ENCODE assay signal across 8 cellular contexts in genomic region chr9:128026255-128027165, GRCh38. TPM values are rescaled to one million over a fixed set of nuclear protein-coding genes. Genes with fewer than 3 reads are reported as not detected.
DNase-seq lines count a peak whose midpoint lies in the region; ATAC-seq and TF ChIP-seq lines count a peak whose summit lies in the region.

No MANE protein-coding gene starts in this region.

- intact Hi-C loops in activated CD4-positive, alpha-beta memory T cell treated with anti-CD3 and anti-CD28 coated beads for 36 hours (cut with micrococcal nuclease), result loop anchor here (1.0 to 2.0 kb wide), 6 partner anchors 9 to 248 kb away; partner anchors contain the start of genes NAIF1 and SH2D3C

- peak; percentile 35 for ATAC-seq in HG03432 (IDR thresholded peaks at IDR 0.05; ENCODE audit: unreplicated experiment)
- no peak for ATAC-seq in HG02973 (IDR thresholded peaks at IDR 0.05; ENCODE audit: unreplicated experiment)

- H2AFZ ChIP-seq in hepatocyte, result no peak overlapping the region

- no peaks in the 10 kb centered on the region for H3K79me2 ChIP-seq in hepatocyte

- no peak for TF ChIP-seq CTCF in hepatocyte (IDR thresholded peaks at IDR 0.05; ENCODE audit: poor library complexity)

- WGBS in hepatocyte (ENCODE audit: low lambda C conversion rate, missing lambda C conversion rate), result 90% methylated on average over 19 of the region's 19 CpGs

- no peaks in the 10 kb centered on the region for H4K20me1 ChIP-seq in hepatocyte (ENCODE audit: insufficient read depth, poor library complexity, severe bottlenecking)

- peak overlapping the region; percentile 93 for H3K27ac Mint-ChIP-seq in activated CD4-positive, alpha-beta memory T cell treated with anti-CD3 and anti-CD28 coated beads for 36 hours

- no peaks in the 10 kb centered on the region for H3K36me3 ChIP-seq in hepatocyte (replicated peaks; ENCODE audit: insufficient read depth, low read depth)

- peaks cover 2% of the 10 kb centered on the region for H3K27me3 Mint-ChIP-seq in activated CD4-positive, alpha-beta memory T cell treated with anti-CD3 and anti-CD28 coated beads for 36 hours

- DNase-seq in ELR (ENCODE audit: low read depth), result peak; percentile 29
- DNase-seq in activated CD4-positive, alpha-beta memory T cell treated with anti-CD3 and anti-CD28 coated beads for 36 hours, result peak; percentile 90
- DNase-seq in hepatocyte (ENCODE audit: low spot score), result no peak
- DNase-seq in stimulated activated CD8-positive, alpha-beta memory T cell treated with anti-CD3 and anti-CD28 coated beads, Interleukin-4, amount 100 ng/mL, for 48 hours, result peak; percentile 70
- no peak for DNase-seq in HCEC 1CT
- DNase-seq in NCI-H1105 treated with DMSO at 0.1 percent for 48 hours (lab: John Stamatoyannopoulos, UW), result no peak

- CTCF ChIA-PET in activated CD4-positive, alpha-beta memory T cell treated with anti-CD3 and anti-CD28 coated beads for 36 hours (lab: Charles Lee), result interaction anchor here (0.6 to 5.4 kb wide), 11 partner anchors 8 to 91 kb away, joined by 3 to 47 read pairs (median 5); partner anchors contain the start of gene EEIG1

- H3K4me2 ChIP-seq in hepatocyte, result no peak overlapping the region

- H3K4me1 ChIP-seq in hepatocyte (ENCODE audit: insufficient read depth), result peaks cover 3% of the 10 kb centered on the region

- H3K9me2 ChIP-seq in hepatocyte (replicated peaks; ENCODE audit: insufficient read depth), result no peaks in the 10 kb centered on the region

- H3K4me3 ChIP-seq in hepatocyte, result no peak overlapping the region

- H3K27ac ChIP-seq in hepatocyte, result peak overlapping the region; percentile 16

- H3K9me3 Mint-ChIP-seq in activated CD4-positive, alpha-beta memory T cell treated with anti-CD3 and anti-CD28 coated beads for 36 hours, result peaks cover 2% of the 10 kb centered on the region

- H3K27me3 ChIP-seq in hepatocyte, result no peaks in the 10 kb centered on the region

- peak overlapping the region; percentile 66 for H3K4me3 Mint-ChIP-seq in activated CD4-positive, alpha-beta memory T cell treated with anti-CD3 and anti-CD28 coated beads for 36 hours

- peaks cover 2% of the 10 kb centered on the region for H3K36me3 Mint-ChIP-seq in activated CD4-positive, alpha-beta memory T cell treated with anti-CD3 and anti-CD28 coated beads for 36 hours

- H3K4me1 Mint-ChIP-seq in activated CD4-positive, alpha-beta memory T cell treated with anti-CD3 and anti-CD28 coated beads for 36 hours (ENCODE audit: low read depth), result peaks cover 88% of the 10 kb centered on the region

- H3K9me3 ChIP-seq in hepatocyte (ENCODE audit: low read depth), result no peaks in the 10 kb centered on the region

- POLR2A ChIA-PET in activated CD4-positive, alpha-beta memory T cell treated with anti-CD3 and anti-CD28 coated beads for 36 hours (lab: Charles Lee), result interaction anchor here (0.6 to 4.3 kb wide), 7 partner anchors 19 to 83 kb away, joined by 3 to 45 read pairs (median 4); partner anchors contain the start of gene EEIG1

RNA-seq across cellular contexts. Expression of gene NAIF1, which starts 40.6 kb away (rescaled TPM):
- 10 to 100 TPM; 10.2 to 14.5 TPM for total RNA-seq in activated CD4-positive, alpha-beta memory T cell treated with anti-CD3 and anti-CD28 coated beads for 36 hours
- total RNA-seq in hepatocyte, result 9.6 and 10.3 TPM in 2 replicates
- 7.0 and 8.0 TPM in 2 replicates for polyA plus RNA-seq in hepatocyte

RNA-seq across cellular contexts. Expression of gene SLC25A25, which starts 41.5 kb away (rescaled TPM):
- total RNA-seq in activated CD4-positive, alpha-beta memory T cell treated with anti-CD3 and anti-CD28 coated beads for 36 hours, result 10 to 100 TPM; 17.1 to 17.3 TPM
- 52.4 and 62.3 TPM in 2 replicates for total RNA-seq in hepatocyte
- 40.1 and 51.0 TPM in 2 replicates for polyA plus RNA-seq in hepatocyte

RNA-seq across cellular contexts. Expression of gene EEIG1, which starts 45.7 kb away (rescaled TPM):
- 10 to 100 TPM; 50.7 to 58.0 TPM for total RNA-seq in activated CD4-positive, alpha-beta memory T cell treated with anti-CD3 and anti-CD28 coated beads for 36 hours
- 38.1 and 47.9 TPM in 2 replicates for total RNA-seq in hepatocyte
- 43.6 and 44.1 TPM in 2 replicates for polyA plus RNA-seq in hepatocyte

Comparison
In these comparisons a context has a peak if more than half of its experiments do, and no peak if none do; other contexts are left out.
1. DNase-seq: peak in ELR (single experiment), activated CD4-positive, alpha-beta memory T cell treated with anti-CD3 and anti-CD28 coated beads for 36 hours (single experiment) and stimulated activated CD8-positive, alpha-beta memory T cell treated with anti-CD3 and anti-CD28 coated beads, Interleukin-4, amount 100 ng/mL, for 48 hours (single experiment); none in hepatocyte (single experiment), HCEC 1CT (single experiment) and NCI-H1105 treated with DMSO at 0.1 percent for 48 hours (single experiment).